ENCODE assay signal across 10 cellular contexts in genomic region chr5:42990892-42991291, GRCh38. TPM values are rescaled to one million over a fixed set of nuclear protein-coding genes. Genes with fewer than 3 reads are reported as not detected.
A peak's percentile ranks its signal among the peaks of the same experiment; 100 is the strongest.
DNase-seq lines count a peak whose midpoint lies in the region; ATAC-seq and TF ChIP-seq lines count a peak whose summit lies in the region.
"Had no signal": no experiment of that assay in that cellular context is flagged by ENCODE, and none has a peak within 500 bp of the region (broad histone marks: within the 10 kb centered on the region; RNA-seq: fewer than 3 reads in every experiment).

No MANE protein-coding gene starts in this region.

- H2AK5ac ChIP-seq in mesendoderm (ENCODE audit: low read length), result no peak overlapping the region

- no peak for ATAC-seq in HG02870 (IDR thresholded peaks at IDR 0.05; ENCODE audit: unreplicated experiment)

- H3K27ac Mint-ChIP-seq in IgD-negative memory B cell, result peak overlapping the region; percentile 100

- no peaks in the 10 kb centered on the region for H3K27me3 ChIP-seq in ACC112 (ENCODE audit: insufficient read depth, low read length)
- H3K27me3 ChIP-seq in neural cell (ENCODE audit: insufficient read depth, low read depth, low read length), result peaks cover 62% of the 10 kb centered on the region
- H3K27me3 ChIP-seq in mesendoderm (ENCODE audit: insufficient read depth, low read length, poor library complexity), result peaks cover 10% of the 10 kb centered on the region

- no peaks in the 10 kb centered on the region for H3K9me2 ChIP-seq in neural cell (ENCODE audit: insufficient read depth, low read length)

- peaks cover 0 to 4% (median 0%) of the 10 kb centered on the region in 3 donors for H3K9me3 Mint-ChIP-seq in IgD-negative memory B cell

- no peak overlapping the region for H2BK15ac ChIP-seq in mesendoderm (replicated peaks; ENCODE audit: low read depth)

- no peak overlapping the region for H3K18ac ChIP-seq in mesendoderm (ENCODE audit: low read length)

- peaks cover 25 to 38% (median 31%) of the 10 kb centered on the region in 3 donors for H3K4me1 Mint-ChIP-seq in IgD-negative memory B cell

- H3K4me3 Mint-ChIP-seq in IgD-negative memory B cell, result peak overlapping the region; percentile 98 to 100 (median 100)

- H3K27ac ChIP-seq in ACC112 (ENCODE audit: low read depth, low read length) (peak overlapping the region; percentile 84; the same call in 1 of the 2 replicates), cingulate gyrus (ENCODE audit: low read depth, low read length) (peak overlapping the region; percentile 73), neural cell (ENCODE audit: low read length) (no peak overlapping the region), mesendoderm (ENCODE audit: low read depth, low read length) (no peak overlapping the region)

- TF ChIP-seq RAD21 in neural cell (conservative IDR thresholded peaks at IDR 0.05), result no peak

- H3K36me3 ChIP-seq in ACC112 (ENCODE audit: insufficient read depth, low read length) (no peaks in the 10 kb centered on the region), neural cell (ENCODE audit: insufficient read depth, low read length) (no peaks in the 10 kb centered on the region), mesendoderm (ENCODE audit: control insufficient read depth, insufficient read depth, low read length) (no peaks in the 10 kb centered on the region)

- peaks cover 5% of the 10 kb centered on the region for H3K79me2 ChIP-seq in ACC112 (ENCODE audit: control insufficient read depth, insufficient read depth, low read length, unreplicated experiment)
- no peaks in the 10 kb centered on the region for H3K79me2 ChIP-seq in neural cell (replicated peaks; ENCODE audit: insufficient read depth, low read length)
- no peaks in the 10 kb centered on the region for H3K79me2 ChIP-seq in mesendoderm (ENCODE audit: control insufficient read depth, insufficient read depth, low read length)

- no peaks in the 10 kb centered on the region for H3F3A ChIP-seq in neural cell (ENCODE audit: insufficient read depth, low read length, poor library complexity, severe bottlenecking)

- no CpG with 5 or more reads among the region's 4 CpGs for WGBS in mesendoderm (ENCODE audit: extremely low coverage, insufficient coverage, low lambda C conversion rate)

- H3K4me2 ChIP-seq in neural cell (ENCODE audit: low read length), result no peak overlapping the region
- H3K4me2 ChIP-seq in mesendoderm (ENCODE audit: low read length), result no peak overlapping the region

- TF ChIP-seq CTCF in neural cell (IDR thresholded peaks at IDR 0.05; ENCODE audit: poor library complexity, severe bottlenecking), result no peak

- peaks cover 3% of the 10 kb centered on the region for H3K36me3 Mint-ChIP-seq in IgD-negative memory B cell

- H3K4ac ChIP-seq in mesendoderm (ENCODE audit: low read depth, low read length), result no peak overlapping the region

- H2BK5ac ChIP-seq in mesendoderm (ENCODE audit: low read length), result no peak overlapping the region

- H4K20me1 ChIP-seq in neural cell (ENCODE audit: insufficient read depth), result no peaks in the 10 kb centered on the region

- peaks cover 10% of the 10 kb centered on the region for H3K9me3 ChIP-seq in neural cell (ENCODE audit: low read length)

- no peaks in the 10 kb centered on the region for H3K79me1 ChIP-seq in mesendoderm (ENCODE audit: low read length)

- no peak overlapping the region for H3K56ac ChIP-seq in mesendoderm (ENCODE audit: low read length)

- H2BK120ac ChIP-seq in mesendoderm (ENCODE audit: low read depth, low read length), result no peak overlapping the region

- H3K4me1 ChIP-seq in ACC112 (ENCODE audit: control insufficient read depth, insufficient read depth, low read length, unreplicated experiment), result peaks cover 4% of the 10 kb centered on the region
- H3K4me1 ChIP-seq in mesendoderm (ENCODE audit: control insufficient read depth, low read depth, low read length), result no peaks in the 10 kb centered on the region

- no peaks in the 10 kb centered on the region for H3K27me3 Mint-ChIP-seq in IgD-negative memory B cell

- no peak for TF ChIP-seq EP300 in neural cell (conservative IDR thresholded peaks at IDR 0.05; ENCODE audit: poor library complexity, severe bottlenecking)

- no peak overlapping the region for H4K5ac ChIP-seq in mesendoderm (ENCODE audit: low read length)

- no peak overlapping the region for H3K9ac ChIP-seq in neural cell (ENCODE audit: low read length)
- no peak overlapping the region for H3K9ac ChIP-seq in mesendoderm (ENCODE audit: low read length)

- no peak for DNase-seq in SHP77 (lab: John Stamatoyannopoulos, UW)
- no peak for DNase-seq in mesendoderm
- no peak for DNase-seq in NCI-H82 treated with DMSO at 0.1 percent for 48 hours (lab: John Stamatoyannopoulos, UW; ENCODE audit: unreplicated experiment)
- DNase-seq: DMS 273 treated with DMSO at 0.1 percent for 48 hours, NCI-H187 had no signal

- H3K4me3 ChIP-seq in ACC112 (ENCODE audit: low read depth, low read length) (peak overlapping the region; percentile 74; the same call in 1 of the 2 replicates), neural cell (ENCODE audit: low read length) (peak overlapping the region; percentile 69), mesendoderm (ENCODE audit: low read length) (no peak overlapping the region)

- no peak overlapping the region for H3K23ac ChIP-seq in mesendoderm (ENCODE audit: low read length)

- H4K8ac ChIP-seq in mesendoderm (ENCODE audit: low read depth, low read length), result no peak overlapping the region

- no peak overlapping the region for H2AFZ ChIP-seq in ACC112 (ENCODE audit: low read length, unreplicated experiment)
- no peak overlapping the region for H2AFZ ChIP-seq in neural cell (ENCODE audit: low read depth, low read length)

TF ChIP-seq in neural cell, 6 proteins besides CTCF, POLR2A, EP300 and RAD21:
- TF ChIP-seq EZH2 (IDR thresholded peaks at IDR 0.05; ENCODE audit: borderline replicate concordance, insufficient read depth, low read length, poor library complexity, severe bottlenecking) (no peak), POLR2AphosphoS5 (IDR thresholded peaks at IDR 0.05) (no peak), SMC3 (conservative IDR thresholded peaks at IDR 0.05; ENCODE audit: poor library complexity) (no peak), REST (IDR thresholded peaks at IDR 0.05; ENCODE audit: borderline replicate concordance) (no peak), MXI1 (conservative IDR thresholded peaks at IDR 0.05; ENCODE audit: poor library complexity, severe bottlenecking) (no peak), TAF1 (IDR thresholded peaks at IDR 0.05; ENCODE audit: low read depth) (no peak)
TF ChIP-seq in neural cell: peak in this region for 0.

RNA-seq across cellular contexts. Expression of gene ANXA2R, which starts 49.2 kb away (rescaled TPM):
- polyA plus RNA-seq in IgD-negative memory B cell (42.9 TPM), neural cell (not detected in 2 replicates)
- 0.49 and 0.58 TPM in 2 replicates for polyA minus RNA-seq in neural cell
- polyA plus RNA-seq in mesendoderm (2013, experiment 1 of 2), result 1.2 TPM
- polyA plus RNA-seq in mesendoderm (2013, experiment 2 of 2), result 1.2 TPM

Comparison
In these comparisons a context has a peak if more than half of its experiments do, and no peak if none do; other contexts are left out.
1. H3K27ac ChIP-seq: peak in ACC112 (single experiment) and cingulate gyrus (single experiment); none in neural cell (single experiment) and mesendoderm (single experiment).
2. RNA of gene ANXA2R, which starts 49.2 kb away (polyA plus RNA-seq): 42.9 TPM in IgD-negative memory B cell (single experiment); not detected in neural cell; every median in the first group is over 10 times any median in the second.